Comparison of ENCODE assay signal across 1 cellular context in the genomic region with DNA sequence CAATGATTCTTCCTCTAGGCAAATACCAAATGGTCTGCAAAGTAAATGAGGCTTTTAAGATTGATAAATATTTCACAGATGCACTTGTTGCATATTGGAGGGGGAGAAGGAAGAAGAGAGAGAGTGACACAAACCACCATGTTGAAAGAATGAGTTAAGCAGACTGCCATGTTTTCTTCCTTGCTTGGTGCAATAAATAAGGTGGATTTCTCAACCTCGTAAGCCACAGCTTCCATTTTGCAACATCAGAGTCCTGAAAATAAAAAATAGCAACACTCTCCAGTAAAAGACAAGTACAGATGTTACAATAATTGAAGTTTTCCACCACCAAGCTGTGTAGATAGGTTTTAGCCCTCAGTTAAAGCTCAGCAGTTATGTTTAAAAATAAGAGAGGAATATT.
TF ChIP-seq lines count a peak whose summit lies in the region.

No MANE protein-coding gene starts in this region.

TF ChIP-seq in GM23338, 12 proteins besides CTCF, POLR2A, EP300 and RAD21 (continued from another document):
- TF ChIP-seq, protein P1, sequence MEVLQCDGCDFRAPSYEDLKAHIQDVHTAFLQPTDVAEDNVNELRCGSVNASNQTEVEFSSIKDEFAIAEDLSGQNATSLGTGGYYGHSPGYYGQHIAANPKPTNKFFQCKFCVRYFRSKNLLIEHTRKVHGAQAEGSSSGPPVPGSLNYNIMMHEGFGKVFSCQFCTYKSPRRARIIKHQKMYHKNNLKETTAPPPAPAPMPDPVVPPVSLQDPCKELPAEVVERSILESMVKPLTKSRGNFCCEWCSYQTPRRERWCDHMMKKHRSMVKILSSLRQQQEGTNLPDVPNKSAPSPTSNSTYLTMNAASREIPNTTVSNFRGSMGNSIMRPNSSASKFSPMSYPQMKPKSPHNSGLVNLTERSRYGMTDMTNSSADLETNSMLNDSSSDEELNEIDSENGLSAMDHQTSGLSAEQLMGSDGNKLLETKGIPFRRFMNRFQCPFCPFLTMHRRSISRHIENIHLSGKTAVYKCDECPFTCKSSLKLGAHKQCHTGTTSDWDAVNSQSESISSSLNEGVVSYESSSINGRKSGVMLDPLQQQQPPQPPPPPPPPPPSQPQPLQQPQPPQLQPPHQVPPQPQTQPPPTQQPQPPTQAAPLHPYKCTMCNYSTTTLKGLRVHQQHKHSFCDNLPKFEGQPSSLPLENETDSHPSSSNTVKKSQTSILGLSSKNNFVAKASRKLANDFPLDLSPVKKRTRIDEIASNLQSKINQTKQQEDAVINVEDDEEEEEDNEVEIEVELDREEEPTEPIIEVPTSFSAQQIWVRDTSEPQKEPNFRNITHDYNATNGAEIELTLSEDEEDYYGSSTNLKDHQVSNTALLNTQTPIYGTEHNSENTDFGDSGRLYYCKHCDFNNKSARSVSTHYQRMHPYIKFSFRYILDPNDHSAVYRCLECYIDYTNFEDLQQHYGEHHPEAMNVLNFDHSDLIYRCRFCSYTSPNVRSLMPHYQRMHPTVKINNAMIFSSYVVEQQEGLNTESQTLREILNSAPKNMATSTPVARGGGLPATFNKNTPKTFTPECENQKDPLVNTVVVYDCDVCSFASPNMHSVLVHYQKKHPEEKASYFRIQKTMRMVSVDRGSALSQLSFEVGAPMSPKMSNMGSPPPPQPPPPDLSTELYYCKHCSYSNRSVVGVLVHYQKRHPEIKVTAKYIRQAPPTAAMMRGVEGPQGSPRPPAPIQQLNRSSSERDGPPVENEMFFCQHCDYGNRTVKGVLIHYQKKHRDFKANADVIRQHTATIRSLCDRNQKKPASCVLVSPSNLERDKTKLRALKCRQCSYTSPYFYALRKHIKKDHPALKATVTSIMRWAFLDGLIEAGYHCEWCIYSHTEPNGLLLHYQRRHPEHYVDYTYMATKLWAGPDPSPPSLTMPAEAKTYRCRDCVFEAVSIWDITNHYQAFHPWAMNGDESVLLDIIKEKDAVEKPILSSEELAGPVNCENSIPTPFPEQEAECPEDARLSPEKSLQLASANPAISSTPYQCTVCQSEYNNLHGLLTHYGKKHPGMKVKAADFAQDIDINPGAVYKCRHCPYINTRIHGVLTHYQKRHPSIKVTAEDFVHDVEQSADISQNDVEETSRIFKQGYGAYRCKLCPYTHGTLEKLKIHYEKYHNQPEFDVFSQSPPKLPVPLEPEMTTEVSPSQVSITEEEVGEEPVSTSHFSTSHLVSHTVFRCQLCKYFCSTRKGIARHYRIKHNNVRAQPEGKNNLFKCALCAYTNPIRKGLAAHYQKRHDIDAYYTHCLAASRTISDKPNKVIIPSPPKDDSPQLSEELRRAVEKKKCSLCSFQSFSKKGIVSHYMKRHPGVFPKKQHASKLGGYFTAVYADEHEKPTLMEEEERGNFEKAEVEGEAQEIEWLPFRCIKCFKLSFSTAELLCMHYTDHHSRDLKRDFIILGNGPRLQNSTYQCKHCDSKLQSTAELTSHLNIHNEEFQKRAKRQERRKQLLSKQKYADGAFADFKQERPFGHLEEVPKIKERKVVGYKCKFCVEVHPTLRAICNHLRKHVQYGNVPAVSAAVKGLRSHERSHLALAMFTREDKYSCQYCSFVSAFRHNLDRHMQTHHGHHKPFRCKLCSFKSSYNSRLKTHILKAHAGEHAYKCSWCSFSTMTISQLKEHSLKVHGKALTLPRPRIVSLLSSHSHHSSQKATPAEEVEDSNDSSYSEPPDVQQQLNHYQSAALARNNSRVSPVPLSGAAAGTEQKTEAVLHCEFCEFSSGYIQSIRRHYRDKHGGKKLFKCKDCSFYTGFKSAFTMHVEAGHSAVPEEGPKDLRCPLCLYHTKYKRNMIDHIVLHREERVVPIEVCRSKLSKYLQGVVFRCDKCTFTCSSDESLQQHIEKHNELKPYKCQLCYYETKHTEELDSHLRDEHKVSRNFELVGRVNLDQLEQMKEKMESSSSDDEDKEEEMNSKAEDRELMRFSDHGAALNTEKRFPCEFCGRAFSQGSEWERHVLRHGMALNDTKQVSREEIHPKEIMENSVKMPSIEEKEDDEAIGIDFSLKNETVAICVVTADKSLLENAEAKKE (CRISPR knock-in tag; IDR thresholded peaks at IDR 0.05), result no peak
- TF ChIP-seq ZNF331 (CRISPR knock-in tag; IDR thresholded peaks at IDR 0.05; ENCODE audit: low read depth) (no peak), CREB1 (CRISPR knock-in tag; IDR thresholded peaks at IDR 0.05; ENCODE audit: low read depth) (no peak), STAT1 (IDR thresholded peaks at IDR 0.05; ENCODE audit: unreplicated experiment) (no peak)
- TF ChIP-seq, protein P2, sequence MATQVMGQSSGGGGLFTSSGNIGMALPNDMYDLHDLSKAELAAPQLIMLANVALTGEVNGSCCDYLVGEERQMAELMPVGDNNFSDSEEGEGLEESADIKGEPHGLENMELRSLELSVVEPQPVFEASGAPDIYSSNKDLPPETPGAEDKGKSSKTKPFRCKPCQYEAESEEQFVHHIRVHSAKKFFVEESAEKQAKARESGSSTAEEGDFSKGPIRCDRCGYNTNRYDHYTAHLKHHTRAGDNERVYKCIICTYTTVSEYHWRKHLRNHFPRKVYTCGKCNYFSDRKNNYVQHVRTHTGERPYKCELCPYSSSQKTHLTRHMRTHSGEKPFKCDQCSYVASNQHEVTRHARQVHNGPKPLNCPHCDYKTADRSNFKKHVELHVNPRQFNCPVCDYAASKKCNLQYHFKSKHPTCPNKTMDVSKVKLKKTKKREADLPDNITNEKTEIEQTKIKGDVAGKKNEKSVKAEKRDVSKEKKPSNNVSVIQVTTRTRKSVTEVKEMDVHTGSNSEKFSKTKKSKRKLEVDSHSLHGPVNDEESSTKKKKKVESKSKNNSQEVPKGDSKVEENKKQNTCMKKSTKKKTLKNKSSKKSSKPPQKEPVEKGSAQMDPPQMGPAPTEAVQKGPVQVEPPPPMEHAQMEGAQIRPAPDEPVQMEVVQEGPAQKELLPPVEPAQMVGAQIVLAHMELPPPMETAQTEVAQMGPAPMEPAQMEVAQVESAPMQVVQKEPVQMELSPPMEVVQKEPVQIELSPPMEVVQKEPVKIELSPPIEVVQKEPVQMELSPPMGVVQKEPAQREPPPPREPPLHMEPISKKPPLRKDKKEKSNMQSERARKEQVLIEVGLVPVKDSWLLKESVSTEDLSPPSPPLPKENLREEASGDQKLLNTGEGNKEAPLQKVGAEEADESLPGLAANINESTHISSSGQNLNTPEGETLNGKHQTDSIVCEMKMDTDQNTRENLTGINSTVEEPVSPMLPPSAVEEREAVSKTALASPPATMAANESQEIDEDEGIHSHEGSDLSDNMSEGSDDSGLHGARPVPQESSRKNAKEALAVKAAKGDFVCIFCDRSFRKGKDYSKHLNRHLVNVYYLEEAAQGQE (IDR thresholded peaks at IDR 0.05; ENCODE audit: unreplicated experiment), result no peak
